8 cellular contexts compared by ENCODE assay signal in genomic region chr19:12788682-12789097, GRCh38. TPM values are rescaled to one million over a fixed set of nuclear protein-coding genes. Genes with fewer than 3 reads are reported as not detected.
DNase-seq lines count a peak whose midpoint lies in the region; ATAC-seq, FAIRE-seq and TF ChIP-seq lines count a peak whose summit lies in the region.

No MANE protein-coding gene starts in this region.

- ATAC-seq in CD4-positive, CD25-positive, alpha-beta regulatory T cell (ENCODE audit: low read depth in 2 of 2), result no peak
- peak; percentile 0; the same call in 1 of the 3 replicates for ATAC-seq in GM23338
- no peak for ATAC-seq in GM19463 (IDR thresholded peaks at IDR 0.05; ENCODE audit: unreplicated experiment)
- no peak for ATAC-seq in HG03460 (IDR thresholded peaks at IDR 0.05; ENCODE audit: unreplicated experiment)

- TF ChIP-seq POLR2A in Raji (IDR thresholded peaks at IDR 0.05; ENCODE audit: insufficient read depth, low read depth, low read length) (peak; percentile 45), spleen (IDR thresholded peaks at IDR 0.05) (no peak)

- TF ChIP-seq CTCF in GM23338 (conservative IDR thresholded peaks at IDR 0.05; ENCODE audit: low read depth in 2 of 2) (no peak; a peak in 1 of 4 replicates), bronchial epithelial cell (IDR thresholded peaks at IDR 0.05; ENCODE audit: insufficient read depth, low read length, severe bottlenecking) (no peak), kidney (IDR thresholded peaks at IDR 0.05; ENCODE audit: borderline replicate concordance, extremely low read depth, insufficient read depth) (no peak), spleen (IDR thresholded peaks at IDR 0.05 in 8 of 11, conservative IDR thresholded peaks at IDR 0.05 in 3 of 11) (no peak)

- H2AFZ ChIP-seq in GM23338, result 0 out of 2 replicates have a peak overlapping the region, but pooled peaks have one; percentile 5

- H3K27me3 ChIP-seq in CD4-positive, CD25-positive, alpha-beta regulatory T cell (ENCODE audit: control insufficient read depth, insufficient read depth, low read length), result no peaks in the 10 kb centered on the region
- H3K27me3 ChIP-seq in GM23338 (ENCODE audit: insufficient read depth) (peaks cover 27% of the 10 kb centered on the region), bronchial epithelial cell (ENCODE audit: control insufficient read depth, insufficient read depth, low read length) (no peaks in the 10 kb centered on the region), spleen (replicated peaks in 1 of 7) (peaks cover 0 to 5% (median 0%) of the 10 kb centered on the region in 7 donors)

- H3K27me3 Mint-ChIP-seq in CD4-positive, CD25-positive, alpha-beta regulatory T cell, result peaks cover 21% of the 10 kb centered on the region
- peaks cover 37% of the 10 kb centered on the region for H3K27me3 Mint-ChIP-seq in GM23338 (ENCODE audit: insufficient read depth, low read depth, poor library complexity)

- peak overlapping the region; percentile 100 for H3K27ac ChIP-seq in CD4-positive, CD25-positive, alpha-beta regulatory T cell (ENCODE audit: insufficient read depth, low read length, poor library complexity, severe bottlenecking)
- peak overlapping the region; percentile 85 for H3K27ac ChIP-seq in GM23338 (ENCODE audit: low read depth)
- H3K27ac ChIP-seq in kidney (ENCODE audit: low read depth in 2 of 2, low read length in 2 of 2), result peak overlapping the region; percentile 100
- peak overlapping the region; percentile 97 to 100 (median 100) for H3K27ac ChIP-seq in spleen

- H3K79me2 ChIP-seq in GM23338 (replicated peaks; ENCODE audit: insufficient read depth), result no peaks in the 10 kb centered on the region

- peak overlapping the region; percentile 93 to 95 (median 94) for H3K27ac Mint-ChIP-seq in CD4-positive, CD25-positive, alpha-beta regulatory T cell
- peak overlapping the region; percentile 75 for H3K27ac Mint-ChIP-seq in GM23338

- H3K9ac ChIP-seq in kidney (ENCODE audit: low read length in 2 of 2), result peak overlapping the region; percentile 41 to 70

- peaks cover 29% of the 10 kb centered on the region; the same call in 1 of the 2 replicates for H3F3A ChIP-seq in GM23338 (replicated peaks; ENCODE audit: low read depth)

- no peaks in the 10 kb centered on the region for H3K9me3 ChIP-seq in CD4-positive, CD25-positive, alpha-beta regulatory T cell (ENCODE audit: control insufficient read depth in 2 of 2, low read length in 2 of 2)
- no peaks in the 10 kb centered on the region for H3K9me3 ChIP-seq in kidney (ENCODE audit: control insufficient read depth in 1 of 2, low read length in 2 of 2)
- H3K9me3 ChIP-seq in spleen, result no peaks in the 10 kb centered on the region

- H3K36me3 Mint-ChIP-seq in CD4-positive, CD25-positive, alpha-beta regulatory T cell, result no peaks in the 10 kb centered on the region
- H3K36me3 Mint-ChIP-seq in GM23338 (ENCODE audit: low read depth), result no peaks in the 10 kb centered on the region; the same call in 2 of the 3 replicates

- FAIRE-seq in bronchial epithelial cell (lab: Jason Lieb, UNC), result no peak
- no peak for FAIRE-seq in kidney (lab: Jason Lieb, UNC)

- no peaks in the 10 kb centered on the region for H3K9me2 ChIP-seq in GM23338 (ENCODE audit: insufficient read depth)

- intact Hi-C loops in kidney (cut with DNase I) (no loop called here), spleen (cut with DNase I; ENCODE audit: low total_unique reads) (no loop called here)

- peak in 2 of 3 donors; percentile 46 to 55 for DNase-seq in CD4-positive, CD25-positive, alpha-beta regulatory T cell
- DNase-seq in GM23338 (ENCODE audit: low spot score), result peak; percentile 72
- DNase-seq in bronchial epithelial cell (ENCODE audit: low read depth), result peak; percentile 67
- peak; percentile 94 for DNase-seq in kidney
- DNase-seq in spleen, result peak; percentile 92

- H3K4me2 ChIP-seq in GM23338, result peak overlapping the region; percentile 96

- WGBS in spleen, 5 donors, result 0 to 5% (median 2%) methylated on average over 8 to 12 of the region's 12 CpGs

- no peaks in the 10 kb centered on the region for H4K20me1 ChIP-seq in GM23338 (replicated peaks; ENCODE audit: insufficient read depth)

- no peaks in the 10 kb centered on the region for H3K36me3 ChIP-seq in CD4-positive, CD25-positive, alpha-beta regulatory T cell (ENCODE audit: control insufficient read depth, insufficient read depth, low read length)
- H3K36me3 ChIP-seq in GM23338 (ENCODE audit: insufficient read depth), result no peaks in the 10 kb centered on the region
- peaks cover 11% of the 10 kb centered on the region for H3K36me3 ChIP-seq in bronchial epithelial cell (ENCODE audit: control insufficient read depth, insufficient read depth, low read length)
- H3K36me3 ChIP-seq in kidney (ENCODE audit: control insufficient read depth in 1 of 2, insufficient read depth in 2 of 2, low read length in 2 of 2), result no peaks in the 10 kb centered on the region
- H3K36me3 ChIP-seq in spleen, result no peaks in the 10 kb centered on the region

- H3K9me3 Mint-ChIP-seq in CD4-positive, CD25-positive, alpha-beta regulatory T cell, result peaks cover 0 to 11% (median 0%) of the 10 kb centered on the region in 7 donors
- peaks cover 3% of the 10 kb centered on the region; the same call in 2 of the 3 replicates for H3K9me3 Mint-ChIP-seq in GM23338

- H3K4me3 ChIP-seq in CD4-positive, CD25-positive, alpha-beta regulatory T cell (ENCODE audit: low read depth, low read length), result peak overlapping the region; percentile 53
- H3K4me3 ChIP-seq in GM23338, result peak overlapping the region; percentile 83
- H3K4me3 ChIP-seq in bronchial epithelial cell (ENCODE audit: low read depth, low read length), result peak overlapping the region; percentile 3
- peak overlapping the region; percentile 61 to 97 for H3K4me3 ChIP-seq in kidney (ENCODE audit: low read length in 2 of 2)
- peak overlapping the region; percentile 72 to 96 (median 88) for H3K4me3 ChIP-seq in spleen

- peaks cover 61% of the 10 kb centered on the region for H3K4me1 ChIP-seq in CD4-positive, CD25-positive, alpha-beta regulatory T cell (ENCODE audit: control insufficient read depth, insufficient read depth, low read length, poor library complexity, severe bottlenecking)
- H3K4me1 ChIP-seq in GM23338 (ENCODE audit: insufficient read depth) (peaks cover 31% of the 10 kb centered on the region), kidney (ENCODE audit: control insufficient read depth in 1 of 2, insufficient read depth in 1 of 2, low read depth in 1 of 2, low read length in 2 of 2) (peaks cover 36 to 48% of the 10 kb centered on the region in 2 donors), spleen (peaks cover 47 to 77% (median 67%) of the 10 kb centered on the region in 6 donors)

- H3K4me3 Mint-ChIP-seq in CD4-positive, CD25-positive, alpha-beta regulatory T cell, result peak overlapping the region; percentile 82 to 85 (median 83)
- H3K4me3 Mint-ChIP-seq in GM23338, result peak overlapping the region; percentile 79

- peaks cover 0 to 26% (median 13%) of the 10 kb centered on the region in 4 donors for H3K4me1 Mint-ChIP-seq in CD4-positive, CD25-positive, alpha-beta regulatory T cell
- peaks cover 23% of the 10 kb centered on the region for H3K4me1 Mint-ChIP-seq in GM23338

RNA-seq across cellular contexts. Expression of gene JUNB, which starts 2.6 kb away (rescaled TPM):
- total RNA-seq in CD4-positive, CD25-positive, alpha-beta regulatory T cell, result 2,802 TPM
- polyA plus RNA-seq in CD4-positive, CD25-positive, alpha-beta regulatory T cell, result 100 to 1,000 TPM; 582 to 986 (median 765) TPM
- 16.0 and 20.2 TPM in 2 replicates for total RNA-seq in GM23338 (2014; rRNA removed; shearing (Covaris generic))
- polyA plus RNA-seq in GM23338 (2016; fragmentation: Nextera tagmentation; extraction: Ambion mirVana), result 7.7 and 7.8 TPM in 2 replicates
- 158 and 179 TPM in 2 replicates for total RNA-seq in bronchial epithelial cell
- 128 TPM for total RNA-seq in kidney
- 142 TPM for polyA plus RNA-seq in kidney (ENCODE audit: insufficient read depth, low read depth, low replicate concordance)
- total RNA-seq in spleen, result 100 to 1,000 TPM; 102 to 363 (median 189) TPM
- polyA plus RNA-seq in spleen, result 100 to 1,000 TPM in 1 of 3 donors, 10 to 100 TPM in 2; 57.5 to 118 (median 64.0) TPM

RNA-seq across cellular contexts. Expression of gene PRDX2, which starts 12.9 kb away (rescaled TPM):
- total RNA-seq in CD4-positive, CD25-positive, alpha-beta regulatory T cell, result 74.0 TPM
- polyA plus RNA-seq in CD4-positive, CD25-positive, alpha-beta regulatory T cell, result 100 to 1,000 TPM; 326 to 380 (median 341) TPM
- 465 and 486 TPM in 2 replicates for total RNA-seq in GM23338 (2014; rRNA removed; shearing (Covaris generic))
- 314 and 346 TPM in 2 replicates for polyA plus RNA-seq in GM23338 (2016; fragmentation: Nextera tagmentation; extraction: Ambion mirVana)
- total RNA-seq in bronchial epithelial cell, result 148 and 157 TPM in 2 replicates
- 171 TPM for total RNA-seq in kidney
- 664 TPM for polyA plus RNA-seq in kidney (ENCODE audit: insufficient read depth, low read depth, low replicate concordance)
- 100 to 1,000 TPM in 6 of 7 donors, 10 to 100 TPM in 1; 97.9 to 203 (median 140) TPM for total RNA-seq in spleen
- polyA plus RNA-seq in spleen, result 100 to 1,000 TPM in 2 of 3 donors, 10 to 100 TPM in 1; 78.3 to 123 (median 108) TPM

RNA-seq across cellular contexts. Expression of gene THSD8, which starts 13.2 kb away (rescaled TPM):
- total RNA-seq in CD4-positive, CD25-positive, alpha-beta regulatory T cell, result 2.8 TPM
- 10 to 100 TPM in 1 of 4 donors, 1 to 10 TPM in 1, under 1 TPM in 1, not detected in 1; 0.66 to 13.9 (median 4.8) TPM for polyA plus RNA-seq in CD4-positive, CD25-positive, alpha-beta regulatory T cell
- total RNA-seq in GM23338 (2014; rRNA removed; shearing (Covaris generic)), result 0.38 TPM in 1 of 2 replicates, not detected in the other
- 38.5 and 42.2 TPM in 2 replicates for polyA plus RNA-seq in GM23338 (2016; fragmentation: Nextera tagmentation; extraction: Ambion mirVana)
- total RNA-seq in bronchial epithelial cell, result not detected in 2 replicates
- total RNA-seq in kidney, result 3.2 TPM
- 10.0 TPM for polyA plus RNA-seq in kidney (ENCODE audit: insufficient read depth, low read depth, low replicate concordance)
- 1 to 10 TPM in 4 of 7 donors, not detected in 3; 1.1 to 4.8 (median 3.4) TPM for total RNA-seq in spleen
- 1 to 10 TPM; 5.2 to 9.1 (median 5.7) TPM for polyA plus RNA-seq in spleen

RNA-seq across cellular contexts. Expression of gene HOOK2, which starts 13.3 kb away (rescaled TPM):
- 16.9 TPM for total RNA-seq in CD4-positive, CD25-positive, alpha-beta regulatory T cell
- 1 to 10 TPM in 3 of 4 donors, under 1 TPM in 1; 0.24 to 1.9 (median 1.6) TPM for polyA plus RNA-seq in CD4-positive, CD25-positive, alpha-beta regulatory T cell
- 85.3 and 86.4 TPM in 2 replicates for total RNA-seq in GM23338 (2014; rRNA removed; shearing (Covaris generic))
- polyA plus RNA-seq in GM23338 (2016; fragmentation: Nextera tagmentation; extraction: Ambion mirVana) (46.9 and 56.9 TPM in 2 replicates), kidney (ENCODE audit: insufficient read depth, low read depth, low replicate concordance) (41.8 TPM), spleen (10 to 100 TPM in 2 of 3 donors, 1 to 10 TPM in 1; 7.1 to 24.3 (median 20.5) TPM)
- total RNA-seq in bronchial epithelial cell (52.5 and 58.7 TPM in 2 replicates), kidney (58.1 TPM), spleen (10 to 100 TPM; 14.8 to 27.4 (median 25.2) TPM)

RNA-seq across cellular contexts. Expression of gene RNASEH2A, which starts 17.7 kb away (rescaled TPM):
- 4.7 TPM for total RNA-seq in CD4-positive, CD25-positive, alpha-beta regulatory T cell
- 10 to 100 TPM; 18.7 to 27.5 (median 23.4) TPM for polyA plus RNA-seq in CD4-positive, CD25-positive, alpha-beta regulatory T cell
- 62.6 and 68.2 TPM in 2 replicates for total RNA-seq in GM23338 (2014; rRNA removed; shearing (Covaris generic))
- polyA plus RNA-seq in GM23338 (2016; fragmentation: Nextera tagmentation; extraction: Ambion mirVana), result 39.4 and 40.5 TPM in 2 replicates
- total RNA-seq in bronchial epithelial cell, result 11.1 and 12.9 TPM in 2 replicates
- total RNA-seq in kidney, result 7.9 TPM
- polyA plus RNA-seq in kidney (ENCODE audit: insufficient read depth, low read depth, low replicate concordance), result 1.3 TPM
- 10 to 100 TPM in 6 of 7 donors, 1 to 10 TPM in 1; 9.8 to 15.9 (median 11.7) TPM for total RNA-seq in spleen
- polyA plus RNA-seq in spleen, result 10 to 100 TPM in 2 of 3 donors, 1 to 10 TPM in 1; 4.4 to 12.2 (median 11.4) TPM

Comparison
In these comparisons a context has a peak if more than half of its experiments do, and no peak if none do; other contexts are left out.
1. H3K4me3 ChIP-seq: peak in every context shown above with its lines; median percentile 88 in spleen; 83 in GM23338; 79 in kidney; 53 in CD4-positive, CD25-positive, alpha-beta regulatory T cell; 3 in bronchial epithelial cell.